28 cellular contexts compared by ENCODE assay signal in genomic region chr13:85366759-85367417, GRCh38.
DNase-seq lines count a peak whose midpoint lies in the region; ATAC-seq and TF ChIP-seq lines count a peak whose summit lies in the region.
"Had no signal": no experiment of that assay in that cellular context is flagged by ENCODE, and none has a peak within 500 bp of the region (broad histone marks: within the 10 kb centered on the region; RNA-seq: fewer than 3 reads in every experiment).

No MANE protein-coding gene starts in this region.

- peak overlapping the region; percentile 53 for H2AFZ ChIP-seq in smooth muscle cell (ENCODE audit: low read depth)
- H2AFZ ChIP-seq: GM23338, neural progenitor cell had no signal

- H3K9me3 Mint-ChIP-seq in chondrocyte (ENCODE audit: low read depth), result peaks cover 4% of the 10 kb centered on the region
- H3K9me3 Mint-ChIP-seq: activated naive CD8-positive, alpha-beta T cell treated with anti-CD3 and anti-CD28 coated beads, Interleukin-2, amount 10 ng/mL, durations not matched to agents 7 days and 5 days had no signal

- peak; percentile 11 for DNase-seq in HCEC 1CT
- peak in 1 of 2 experiments; percentile 76 for DNase-seq in SJSA1 (ENCODE audit: low read depth in 1 of 2, low spot score in 2 of 2)
- no peak for DNase-seq in chondrocyte (ENCODE audit: low spot score)
- DNase-seq in smooth muscle cell (lab: John Stamatoyannopoulos, UW; ENCODE audit: unreplicated experiment), result no peak
- DNase-seq in NCI-H2081 treated with DMSO at 0.1 percent for 48 hours (lab: John Stamatoyannopoulos, UW), result no peak
- no peak for DNase-seq in stimulated activated naive CD4-positive, alpha-beta T cell (lab: John Stamatoyannopoulos, UW)
- DNase-seq: activated CD4-positive, CD25-positive, alpha-beta regulatory T cell treated with anti-CD3 and anti-CD28 coated beads, Interleukin-2, amount 50 U/mL, for 72 hours; activated effector memory CD4-positive, alpha-beta T cell treated with anti-CD3 and anti-CD28 coated beads, Interleukin-2, amount 50 U/mL, for 16 hours; activated naive CD8-positive, alpha-beta T cell treated with anti-CD3 and anti-CD28 coated beads, Interleukin-2, amount 10 ng/mL, durations not matched to agents 7 days and 5 days; body of pancreas; colonic mucosa; foreskin melanocyte; left cardiac atrium; NCI-H1105; NCI-H2029; NCI-H345; NCI-H774; spleen; stimulated activated CD4-positive, alpha-beta T cell treated with anti-CD3 and anti-CD28 coated beads, Interleukin-2, amount 100 ng/mL, for 48 hours; T-helper 17 cell; trophoblast cell had no signal

- H3K4me1 ChIP-seq in SJSA1 (replicated peaks) (peaks cover 28% of the 10 kb centered on the region), smooth muscle cell (ENCODE audit: low read depth) (peaks cover 4% of the 10 kb centered on the region)
- H3K4me1 ChIP-seq: body of pancreas, colonic mucosa, neural progenitor cell, right atrium auricular region, spleen had no signal

- H3K79me2 ChIP-seq in smooth muscle cell (ENCODE audit: low read depth), result no peaks in the 10 kb centered on the region

- peak overlapping the region; percentile 71 for H3K4me2 ChIP-seq in smooth muscle cell
- H3K4me2 ChIP-seq: GM23338, neural progenitor cell had no signal

- H3K27ac ChIP-seq in SJSA1 (peak overlapping the region; percentile 83), smooth muscle cell (ENCODE audit: low read depth) (peak overlapping the region; percentile 75)
- H3K27ac ChIP-seq: body of pancreas, colonic mucosa, neural progenitor cell, right atrium auricular region, spleen had no signal

- no peaks in the 10 kb centered on the region for H3K36me3 ChIP-seq in SJSA1
- no peaks in the 10 kb centered on the region for H3K36me3 ChIP-seq in smooth muscle cell (ENCODE audit: low read depth)
- H3K36me3 ChIP-seq: colonic mucosa, neural progenitor cell, right atrium auricular region, spleen had no signal

- ATAC-seq in HG03442 (IDR thresholded peaks at IDR 0.05; ENCODE audit: unreplicated experiment), result no peak
- ATAC-seq: body of pancreas, GM12878, GM23338, left cardiac atrium, T-helper 17 cell had no signal

- H3F3A ChIP-seq in smooth muscle cell (ENCODE audit: low read depth), result no peaks in the 10 kb centered on the region

- H3K27me3 ChIP-seq in SJSA1 (replicated peaks) (no peaks in the 10 kb centered on the region), smooth muscle cell (ENCODE audit: low read depth) (no peaks in the 10 kb centered on the region)
- H3K27me3 ChIP-seq: body of pancreas, colonic mucosa, neural progenitor cell, right atrium auricular region, spleen had no signal

- no peak overlapping the region for H3K9ac ChIP-seq in smooth muscle cell (ENCODE audit: low read depth)
- H3K9ac ChIP-seq: neural progenitor cell had no signal

- H3K27ac Mint-ChIP-seq in chondrocyte (ENCODE audit: unreplicated experiment), result peak overlapping the region; percentile 73
- H3K27ac Mint-ChIP-seq: activated naive CD8-positive, alpha-beta T cell treated with anti-CD3 and anti-CD28 coated beads, Interleukin-2, amount 10 ng/mL, durations not matched to agents 7 days and 5 days; CD14-positive monocyte; GM23338; IgD-negative memory B cell; neural progenitor cell; T-helper 17 cell had no signal

- WGBS in smooth muscle cell (ENCODE audit: low lambda C conversion rate), result 39% methylated on average over 5 of the region's 5 CpGs

- no peak overlapping the region for H3K4me3 Mint-ChIP-seq in chondrocyte (ENCODE audit: unreplicated experiment)
- H3K4me3 Mint-ChIP-seq: activated naive CD8-positive, alpha-beta T cell treated with anti-CD3 and anti-CD28 coated beads, Interleukin-2, amount 10 ng/mL, durations not matched to agents 7 days and 5 days; CD14-positive monocyte; GM23338; IgD-negative memory B cell; neural progenitor cell; T-helper 17 cell had no signal

- H3K4me1 Mint-ChIP-seq in chondrocyte (ENCODE audit: low read depth), result peaks cover 27% of the 10 kb centered on the region
- H3K4me1 Mint-ChIP-seq: activated naive CD8-positive, alpha-beta T cell treated with anti-CD3 and anti-CD28 coated beads, Interleukin-2, amount 10 ng/mL, durations not matched to agents 7 days and 5 days; CD14-positive monocyte; GM23338; IgD-negative memory B cell; neural progenitor cell; T-helper 17 cell had no signal

- no peaks in the 10 kb centered on the region for H4K20me1 ChIP-seq in smooth muscle cell (ENCODE audit: low read depth)

- H3K4me3 ChIP-seq in SJSA1 (no peak overlapping the region), smooth muscle cell (no peak overlapping the region)
- H3K4me3 ChIP-seq: body of pancreas, colonic mucosa, GM12878, GM23338, neural progenitor cell, right atrium auricular region, spleen had no signal

- no peak for TF ChIP-seq CTCF in chondrocyte (IDR thresholded peaks at IDR 0.05)
- TF ChIP-seq CTCF in smooth muscle cell (IDR thresholded peaks at IDR 0.05; ENCODE audit: borderline replicate concordance, insufficient read depth, poor library complexity, severe bottlenecking), result no peak

- no peaks in the 10 kb centered on the region for H3K9me3 ChIP-seq in SJSA1 (replicated peaks)
- H3K9me3 ChIP-seq in smooth muscle cell (replicated peaks; ENCODE audit: low read depth), result no peaks in the 10 kb centered on the region
- H3K9me3 ChIP-seq: body of pancreas, colonic mucosa, right atrium auricular region had no signal

- H3K27me3 Mint-ChIP-seq in chondrocyte (ENCODE audit: low read depth), result no peaks in the 10 kb centered on the region
- H3K27me3 Mint-ChIP-seq: activated naive CD8-positive, alpha-beta T cell treated with anti-CD3 and anti-CD28 coated beads, Interleukin-2, amount 10 ng/mL, durations not matched to agents 7 days and 5 days; IgD-negative memory B cell; T-helper 17 cell had no signal

- H3K36me3 Mint-ChIP-seq in chondrocyte (ENCODE audit: low read depth), result no peaks in the 10 kb centered on the region
- H3K36me3 Mint-ChIP-seq: activated naive CD8-positive, alpha-beta T cell treated with anti-CD3 and anti-CD28 coated beads, Interleukin-2, amount 10 ng/mL, durations not matched to agents 7 days and 5 days; CD14-positive monocyte; IgD-negative memory B cell; neural progenitor cell had no signal
